ENCODE assay signal across 10 cellular contexts in the genomic region with DNA sequence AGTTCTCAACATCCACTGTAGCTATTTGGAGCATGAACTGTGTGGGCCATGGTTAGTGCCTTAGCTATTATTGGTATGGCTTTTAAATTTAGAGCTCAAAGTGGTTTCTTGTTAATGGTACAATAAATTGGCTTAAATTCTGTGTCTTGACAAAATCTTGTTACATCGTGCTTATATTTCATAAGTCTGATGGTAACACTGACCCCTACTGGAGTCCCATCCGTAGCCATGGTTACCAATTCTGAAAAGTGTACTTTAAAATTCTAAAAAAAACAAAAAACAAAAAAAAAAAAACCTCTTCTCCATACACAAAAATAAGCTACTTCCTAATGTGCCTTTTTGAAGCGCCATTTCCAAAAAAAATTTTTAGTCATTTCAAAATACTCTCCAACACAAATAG. TPM values are rescaled to one million over a fixed set of nuclear protein-coding genes. Genes with fewer than 3 reads are reported as not detected.
DNase-seq lines count a peak whose midpoint lies in the region; ATAC-seq and TF ChIP-seq lines count a peak whose summit lies in the region.
"Had no signal": no experiment of that assay in that cellular context is flagged by ENCODE, and none has a peak within 500 bp of the region (broad histone marks: within the 10 kb centered on the region; RNA-seq: fewer than 3 reads in every experiment).

No MANE protein-coding gene starts in this region.

- H2BK120ac ChIP-seq in H9 (ENCODE audit: low read depth, low read length, poor library complexity, severe bottlenecking), result no peak overlapping the region

- no peak overlapping the region for H3K56ac ChIP-seq in H9 (ENCODE audit: insufficient read length, low read depth, low read length)

- H3K27ac ChIP-seq in H9 (ENCODE audit: insufficient read length, low read depth, low read length) (no peak overlapping the region), VCaP (no peak overlapping the region), body of pancreas (no peak overlapping the region)
- H3K27ac ChIP-seq: neutrophil had no signal

- ATAC-seq in HG02623 (IDR thresholded peaks at IDR 0.05; ENCODE audit: unreplicated experiment) (no peak), body of pancreas (no peak)

- no peak for TF ChIP-seq POLR2A in body of pancreas (IDR thresholded peaks at IDR 0.05)

- no peak overlapping the region for H3K27ac Mint-ChIP-seq in H9

- H4K20me1 ChIP-seq in H9 (ENCODE audit: control insufficient read depth, insufficient read depth, insufficient read length), result no peaks in the 10 kb centered on the region

- no peak for DNase-seq in BE2C
- DNase-seq in H9, result no peak
- no peak for DNase-seq in kidney epithelial cell (ENCODE audit: low read depth)
- DNase-seq in activated CD4-positive, CD25-positive, alpha-beta regulatory T cell (lab: John Stamatoyannopoulos, UW), result no peak
- no peak for DNase-seq in activated CD4-positive, CD25-positive, alpha-beta regulatory T cell treated with anti-CD3 and anti-CD28 coated beads, Interleukin-2, amount 50 U/mL, for 72 hours
- no peak for DNase-seq in body of pancreas
- DNase-seq: NCI-H526 had no signal

- intact Hi-C loops in body of pancreas (cut with DNase I), result no loop called here

- WGBS in H9 (ENCODE audit: extremely low coverage, insufficient read length, low lambda C conversion rate), result no CpG with 5 or more reads among the region's 3 CpGs
- WGBS in body of pancreas, 2 donors, result 28 to 31% methylated on average over 3 of the region's 3 CpGs

- no peak overlapping the region for H3K9ac ChIP-seq in H9 (ENCODE audit: extremely low read depth, insufficient read length, low read length)

- no peak overlapping the region for H3T11ph ChIP-seq in H9 (ENCODE audit: low read length)

- H4K91ac ChIP-seq in H9 (ENCODE audit: insufficient read length, low read depth, low read length), result no peak overlapping the region

- no peak overlapping the region for H3K4me2 ChIP-seq in H9 (ENCODE audit: insufficient read depth, insufficient read length, low read length)

- H3K23ac ChIP-seq in H9 (ENCODE audit: insufficient read length, low read depth, low read length), result no peak overlapping the region

- no peak overlapping the region for H3K18ac ChIP-seq in H9 (ENCODE audit: insufficient read length, low read depth, low read length)

- H3K4me1 ChIP-seq in BE2C (no peaks in the 10 kb centered on the region), H9 (ENCODE audit: insufficient read depth, low read length) (no peaks in the 10 kb centered on the region), body of pancreas (no peaks in the 10 kb centered on the region)

- H4K8ac ChIP-seq in H9 (replicated peaks; ENCODE audit: insufficient read length, low read depth, low read length), result no peak overlapping the region

- H2BK5ac ChIP-seq in H9 (ENCODE audit: insufficient read length, low read length), result no peak overlapping the region

- H3K4me3 ChIP-seq in BE2C (ENCODE audit: low read depth, low read length) (no peak overlapping the region), kidney epithelial cell (ENCODE audit: low read depth, low read length) (no peak overlapping the region), body of pancreas (no peak overlapping the region)

- peaks cover 11% of the 10 kb centered on the region in 2 experiments for H3K9me3 Mint-ChIP-seq in H9

- H4K5ac ChIP-seq in H9 (ENCODE audit: insufficient read length, low read depth, low read length), result no peak overlapping the region

- peaks cover under 1 to 14% of the 10 kb centered on the region in 2 experiments for H3K4me1 Mint-ChIP-seq in H9

- H3K36me3 ChIP-seq in BE2C, result no peaks in the 10 kb centered on the region
- no peaks in the 10 kb centered on the region for H3K36me3 ChIP-seq in kidney epithelial cell (ENCODE audit: control insufficient read depth, insufficient read depth, low read length)
- no peaks in the 10 kb centered on the region for H3K36me3 ChIP-seq in body of pancreas (replicated peaks in 1 of 2; ENCODE audit: insufficient read depth in 1 of 2, low read depth in 2 of 2)
- H3K36me3 ChIP-seq: neutrophil had no signal

- no peak overlapping the region for H2BK12ac ChIP-seq in H9 (ENCODE audit: insufficient read length, low read depth, low read length)

- H2AK5ac ChIP-seq in H9 (ENCODE audit: insufficient read length, low read length), result no peak overlapping the region

- no peak overlapping the region for H2AFZ ChIP-seq in H9 (ENCODE audit: low read length)

- H3K36me3 Mint-ChIP-seq in H9 (ENCODE audit: insufficient read depth in 1 of 3, low read depth in 3 of 3), result peaks cover 0 to 6% (median 3%) of the 10 kb centered on the region in 3 experiments; a peak in 3 of 7 replicates

- peak; percentile 54 for TF ChIP-seq CTCF in BE2C (IDR thresholded peaks at IDR 0.05; ENCODE audit: low read depth, low read length)
- TF ChIP-seq CTCF in H9 (conservative IDR thresholded peaks at IDR 0.05), result peak; percentile 42; the same call in 2 of the 3 replicates
- TF ChIP-seq CTCF in VCaP (conservative IDR thresholded peaks at IDR 0.05), result peak; percentile 57
- TF ChIP-seq CTCF in kidney epithelial cell (IDR thresholded peaks at IDR 0.05; ENCODE audit: insufficient read depth, low read length, poor library complexity, severe bottlenecking), result peak; percentile 42
- peak in 3 of 7 experiments; percentile 4 to 15 (median 10) for TF ChIP-seq CTCF in body of pancreas (IDR thresholded peaks at IDR 0.05)

- no peak overlapping the region for H3K14ac ChIP-seq in H9 (ENCODE audit: insufficient read depth, low read length)

- H3K9me3 ChIP-seq in BE2C (no peaks in the 10 kb centered on the region), H9 (ENCODE audit: control insufficient read depth, low read depth, low read length) (no peaks in the 10 kb centered on the region), body of pancreas (no peaks in the 10 kb centered on the region)
- H3K9me3 ChIP-seq: neutrophil had no signal

- no peak overlapping the region for H3K4ac ChIP-seq in H9 (ENCODE audit: low read depth, low read length)

- H3K4me3 Mint-ChIP-seq in H9, result no peak overlapping the region

- H2BK15ac ChIP-seq in H9 (ENCODE audit: low read depth, low read length), result no peak overlapping the region

- H3K27me3 Mint-ChIP-seq in H9 (ENCODE audit: low read depth), result peaks cover 18% of the 10 kb centered on the region

- H3K79me1 ChIP-seq in H9 (ENCODE audit: insufficient read depth, low read depth, low read length, poor library complexity, severe bottlenecking), result no peaks in the 10 kb centered on the region

- H3K79me2 ChIP-seq in H9 (ENCODE audit: insufficient read depth, low read length), result no peaks in the 10 kb centered on the region

- H3K23me2 ChIP-seq in H9 (ENCODE audit: insufficient read length, low read depth, low read length, poor library complexity, severe bottlenecking), result no peaks in the 10 kb centered on the region

- peaks cover 26% of the 10 kb centered on the region for H3K27me3 ChIP-seq in BE2C
- H3K27me3 ChIP-seq in H9 (ENCODE audit: insufficient read depth, low read length), result peaks cover 3% of the 10 kb centered on the region; the same call in 1 of the 2 replicates
- H3K27me3 ChIP-seq in kidney epithelial cell (ENCODE audit: control insufficient read depth, insufficient read depth, low read length), result peaks cover 4% of the 10 kb centered on the region
- H3K27me3 ChIP-seq in body of pancreas, result no peaks in the 10 kb centered on the region

- no peak overlapping the region for H2BK20ac ChIP-seq in H9 (ENCODE audit: low read depth, low read length, poor library complexity, severe bottlenecking)

RNA-seq across cellular contexts. Expression of gene RPP30, which starts 6.4 kb away (rescaled TPM):
- 44.6 TPM for polyA plus RNA-seq in BE2C (2012; ENCODE audit: insufficient read depth, insufficient read length, low read depth)
- total RNA-seq in H9 (2021) (70.0 and 77.7 TPM in 2 replicates), kidney epithelial cell (40.7 and 44.4 TPM in 2 replicates), body of pancreas (10 to 100 TPM; 13.5 to 22.8 TPM)

RNA-seq across cellular contexts. Expression of gene HTR7, which starts 7.6 kb away (rescaled TPM):
- polyA plus RNA-seq in BE2C (2012; ENCODE audit: insufficient read depth, insufficient read length, low read depth), result not detected
- total RNA-seq in H9 (2021), result 20.2 and 21.3 TPM in 2 replicates
- total RNA-seq in kidney epithelial cell, result 0.17 and 2.1 TPM in 2 replicates
- total RNA-seq in body of pancreas, result not detected

RNA-seq across cellular contexts. Expression of gene ANKRD1, which starts 55.5 kb away (rescaled TPM):
- not detected for polyA plus RNA-seq in BE2C (2012; ENCODE audit: insufficient read depth, insufficient read length, low read depth)
- total RNA-seq in H9 (2021) (0.11 and 0.13 TPM in 2 replicates), kidney epithelial cell (146 and 171 TPM in 2 replicates), body of pancreas (1 to 10 TPM in 1 of 2 donors, under 1 TPM in 1; 0.52 to 4.3 TPM)

Comparison
In these comparisons a context has a peak if more than half of its experiments do, and no peak if none do; other contexts are left out.
1. RNA of gene ANKRD1, which starts 55.5 kb away (total RNA-seq): 146 to 171 TPM in kidney epithelial cell; 0.52 to 4.3 TPM in body of pancreas and 0.11 to 0.13 TPM in H9; every median in the first group is over 10 times any median in the second.